In genomic region chr3:108565506-108565905, GRCh38 we compare ENCODE assay signal across 16 cellular contexts. TPM values are rescaled to one million over a fixed set of nuclear protein-coding genes. Genes with fewer than 3 reads are reported as not detected.
"Had no signal": no experiment of that assay in that cellular context is flagged by ENCODE, and none has a peak within 500 bp of the region (broad histone marks: within the 10 kb centered on the region; RNA-seq: fewer than 3 reads in every experiment).

No MANE protein-coding gene starts in this region.

- H3K36me3 ChIP-seq: gastrocnemius medialis, upper lobe of left lung, uterus had no signal

- H3K27me3 ChIP-seq: gastrocnemius medialis, heart right ventricle, neutrophil, upper lobe of left lung, uterus had no signal

- ATAC-seq: esophagus mucosa; gastrocnemius medialis; heart right ventricle; left lobe of liver; mucosa of descending colon; naive thymus-derived CD8-positive, alpha-beta T cell; right cardiac atrium had no signal

- H3K4me3 ChIP-seq: gastrocnemius medialis, heart right ventricle, mucosa of descending colon, smooth muscle cell, upper lobe of left lung, uterus had no signal

- DNase-seq: cortex of kidney; effector memory CD4-positive, alpha-beta T cell; gastrocnemius medialis; heart right ventricle; islet precursor cell; mucosa of descending colon; naive thymus-derived CD8-positive, alpha-beta T cell; right cardiac atrium; stimulated activated CD4-positive, alpha-beta T cell treated with anti-CD3 and anti-CD28 coated beads, Interleukin-2, amount 100 ng/mL, for 48 hours; stimulated activated naive CD4-positive, alpha-beta T cell treated with Interleukin-2 at 50 U/mL for 16 hours; upper lobe of left lung; uterus had no signal

- H3K4me2 ChIP-seq: smooth muscle cell had no signal

- H3K9me3 ChIP-seq: gastrocnemius medialis, heart right ventricle, mucosa of descending colon, neutrophil, upper lobe of left lung, uterus had no signal

- H3K27ac ChIP-seq: gastrocnemius medialis, heart right ventricle, neutrophil, upper lobe of left lung, uterus had no signal

- H3K4me1 ChIP-seq: gastrocnemius medialis, heart right ventricle, upper lobe of left lung, uterus had no signal

RNA-seq across cellular contexts. Expression of gene MYH15, which starts 55.1 kb away (rescaled TPM):
- polyA plus RNA-seq: naive thymus-derived CD8-positive, alpha-beta T cell; smooth muscle cell had no signal
